28 cellular contexts compared by ENCODE assay signal in the genomic region with DNA sequence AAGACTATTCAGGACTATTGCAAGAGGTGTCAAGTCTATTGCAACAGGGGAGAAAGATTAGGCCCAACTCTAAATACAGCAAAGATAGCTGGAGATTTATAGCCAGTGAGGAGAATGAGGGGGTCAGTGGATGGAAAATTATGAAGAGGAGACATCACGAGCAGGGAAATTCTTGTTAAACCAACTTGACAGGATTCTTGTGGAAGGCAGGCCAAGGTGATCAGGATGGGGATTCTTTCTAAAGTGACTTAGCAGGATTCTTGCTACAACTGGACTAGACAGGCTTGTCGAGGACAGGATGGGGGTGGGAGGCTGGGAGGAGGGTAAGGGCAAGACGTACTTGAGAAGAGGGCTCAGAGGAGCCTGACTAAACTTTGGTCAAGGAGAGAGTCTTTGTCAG.
"Had no signal": no experiment of that assay in that cellular context is flagged by ENCODE, and none has a peak within 500 bp of the region (broad histone marks: within the 10 kb centered on the region; RNA-seq: fewer than 3 reads in every experiment).

No MANE protein-coding gene starts in this region.

- H3K27me3 Mint-ChIP-seq: activated B cell treated with CpG ODN at 0.5 μM for 24 hours; activated CD4-positive, alpha-beta T cell treated with anti-CD3 and anti-CD28 coated beads, Interleukin-2, amount 10 ng/mL, durations not matched to agents 24 days and 14 days; activated CD8-positive, alpha-beta memory T cell treated with anti-CD3 and anti-CD28 coated beads, Interleukin-2, amount 10 ng/mL, durations not matched to agents 7 days and 5 days; activated naive CD4-positive, alpha-beta T cell treated with anti-CD3 and anti-CD28 coated beads, Interleukin-2, amount 50 U/mL, for 24 hours; brain had no signal

- H3K4me3 Mint-ChIP-seq: activated B cell treated with CpG ODN at 0.5 μM for 24 hours; activated CD4-positive, alpha-beta T cell treated with anti-CD3 and anti-CD28 coated beads, Interleukin-2, amount 10 ng/mL, durations not matched to agents 24 days and 14 days; activated CD8-positive, alpha-beta memory T cell treated with anti-CD3 and anti-CD28 coated beads, Interleukin-2, amount 10 ng/mL, durations not matched to agents 7 days and 5 days; activated naive CD4-positive, alpha-beta T cell treated with anti-CD3 and anti-CD28 coated beads, Interleukin-2, amount 50 U/mL, for 24 hours; activated T-cell treated with anti-CD3 and anti-CD28 coated beads, Interleukin-2, amount 50 U/mL, for 24 hours; activated T-helper 1 cell treated with anti-CD3 and anti-CD28 coated beads, Interleukin-12 subunit alpha, Interleukin-12 subunit beta, Interleukin-2, Interleukin-4 antibody, amounts not matched to agents 30 ng/mL and 10 ng/mL and 1 ng/mL, durations not matched to agents 14 hours and 24 hours and 36 hours; brain; T-helper 2 cell treated with Interferon-gamma antibody and Interleukin-4, amounts not matched to agents 5 μg/mL and 100 μg/mL, for 36 hours had no signal

- H3K4me1 ChIP-seq: ascending aorta had no signal

- H3K4me1 Mint-ChIP-seq: activated B cell treated with CpG ODN at 0.5 μM for 24 hours; activated CD8-positive, alpha-beta memory T cell treated with anti-CD3 and anti-CD28 coated beads, Interleukin-2, amount 10 ng/mL, durations not matched to agents 7 days and 5 days had no signal

- ATAC-seq: activated CD8-positive, alpha-beta memory T cell treated with anti-CD3 and anti-CD28 coated beads, Interleukin-2, amount 10 ng/mL, durations not matched to agents 7 days and 5 days; SK-N-SH treated with all-trans-retinoic acid at 6 μM for 48 hours had no signal

- H3K36me3 ChIP-seq: ascending aorta, SJSA1 had no signal

- H3K27me3 ChIP-seq: ascending aorta, SJSA1 had no signal

- H3K9me3 ChIP-seq: ascending aorta, SJSA1 had no signal

- H3K36me3 Mint-ChIP-seq: activated naive CD4-positive, alpha-beta T cell treated with anti-CD3 and anti-CD28 coated beads, Interleukin-2, amount 50 U/mL, for 24 hours; brain had no signal

- DNase-seq: activated B cell treated with CpG ODN at 0.5 μM for 24 hours; activated CD4-positive, alpha-beta T cell treated with anti-CD3 and anti-CD28 coated beads for 1 hour; activated CD4-positive, alpha-beta T cell treated with anti-CD3 and anti-CD28 coated beads, Interleukin-2, amount 10 ng/mL, durations not matched to agents 24 days and 14 days; activated CD4-positive, alpha-beta T cell treated with anti-CD3 and anti-CD28 coated beads, Interleukin-2, amount 50 U/mL, for 48 hours; activated CD8-positive, alpha-beta memory T cell treated with anti-CD3 and anti-CD28 coated beads, Interleukin-2, amount 10 ng/mL, durations not matched to agents 7 days and 5 days; activated effector memory CD4-positive, alpha-beta T cell treated with Interleukin-2 at 50 U/mL for 16 hours; activated naive CD4-positive, alpha-beta T cell; activated T-cell treated with anti-CD3 and anti-CD28 coated beads, Interleukin-2, amount 50 U/mL, for 24 hours; amniotic stem cell; Kasumi-1; KBM-7; NCI-H1092; NCI-H1417; NCI-H1930; NCI-H2107; NCI-H2171 treated with DMSO at 0.1 percent for 48 hours; NCI-H226; NCI-H526; NCI-H774; SHP77; SW 1271 had no signal

- H3K27ac ChIP-seq: ascending aorta, SJSA1 had no signal

- H3K27ac Mint-ChIP-seq: activated B cell treated with CpG ODN at 0.5 μM for 24 hours; activated CD4-positive, alpha-beta T cell treated with anti-CD3 and anti-CD28 coated beads, Interleukin-2, amount 10 ng/mL, durations not matched to agents 24 days and 14 days; activated CD8-positive, alpha-beta memory T cell treated with anti-CD3 and anti-CD28 coated beads, Interleukin-2, amount 10 ng/mL, durations not matched to agents 7 days and 5 days; activated naive CD4-positive, alpha-beta T cell treated with anti-CD3 and anti-CD28 coated beads, Interleukin-2, amount 50 U/mL, for 24 hours; activated T-cell treated with anti-CD3 and anti-CD28 coated beads, Interleukin-2, amount 50 U/mL, for 24 hours; activated T-helper 1 cell treated with anti-CD3 and anti-CD28 coated beads, Interleukin-12 subunit alpha, Interleukin-12 subunit beta, Interleukin-2, Interleukin-4 antibody, amounts not matched to agents 30 ng/mL and 10 ng/mL and 1 ng/mL, durations not matched to agents 14 hours and 24 hours and 36 hours; brain; T-helper 2 cell treated with Interferon-gamma antibody and Interleukin-4, amounts not matched to agents 5 μg/mL and 100 μg/mL, for 36 hours had no signal

- H3K9me3 Mint-ChIP-seq: activated B cell treated with CpG ODN at 0.5 μM for 24 hours; activated naive CD4-positive, alpha-beta T cell treated with anti-CD3 and anti-CD28 coated beads, Interleukin-2, amount 50 U/mL, for 24 hours; activated T-cell treated with anti-CD3 and anti-CD28 coated beads, Interleukin-2, amount 50 U/mL, for 24 hours; activated T-helper 1 cell treated with anti-CD3 and anti-CD28 coated beads, Interleukin-12 subunit alpha, Interleukin-12 subunit beta, Interleukin-2, Interleukin-4 antibody, amounts not matched to agents 30 ng/mL and 10 ng/mL and 1 ng/mL, durations not matched to agents 14 hours and 24 hours and 36 hours; brain; T-helper 2 cell treated with Interferon-gamma antibody and Interleukin-4, amounts not matched to agents 5 μg/mL and 100 μg/mL, for 36 hours had no signal

- H3K4me3 ChIP-seq: ascending aorta, SJSA1 had no signal
